In the genomic region with DNA sequence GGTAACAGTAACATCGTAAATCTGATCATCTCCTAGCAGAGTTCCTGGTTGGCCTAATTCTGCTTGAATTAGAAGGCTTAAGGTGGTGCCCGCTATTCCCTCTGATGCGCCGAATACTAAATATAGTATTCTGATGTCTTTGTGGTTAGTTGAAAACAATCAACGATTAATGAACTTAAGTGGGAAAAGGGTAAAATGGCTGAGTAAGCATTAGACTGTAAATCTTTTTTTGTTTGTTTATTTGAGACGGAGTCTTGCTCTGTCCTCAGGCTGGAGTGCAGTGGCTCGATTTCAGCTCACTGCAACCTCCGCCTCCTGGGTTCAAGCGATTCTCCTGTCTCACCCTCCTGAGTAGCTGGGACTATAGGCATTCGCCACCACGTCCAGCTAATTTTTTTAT, we compare ENCODE assay signal across 19 cellular contexts. TPM values are rescaled to one million over a fixed set of nuclear protein-coding genes. Genes with fewer than 3 reads are reported as not detected.
A peak's percentile ranks its signal among the peaks of the same experiment; 100 is the strongest.
DNase-seq lines count a peak whose midpoint lies in the region; ATAC-seq, FAIRE-seq and TF ChIP-seq lines count a peak whose summit lies in the region.
"Had no signal": no experiment of that assay in that cellular context is flagged by ENCODE, and none has a peak within 500 bp of the region (broad histone marks: within the 10 kb centered on the region; RNA-seq: fewer than 3 reads in every experiment).

No MANE protein-coding gene starts in this region.

- no peak overlapping the region for H2AK5ac ChIP-seq in IMR-90 (ENCODE audit: low read depth, low read length)

- H4K91ac ChIP-seq in IMR-90 (ENCODE audit: insufficient read depth, low read depth, low read length), result no peak overlapping the region

- no peak overlapping the region for H2BK20ac ChIP-seq in IMR-90 (ENCODE audit: low read depth, low read length)

- H2BK120ac ChIP-seq in IMR-90 (ENCODE audit: low read depth, low read length), result no peak overlapping the region

- TF ChIP-seq EP300 in A549 (IDR thresholded peaks at IDR 0.05), result no peak

- no peaks in the 10 kb centered on the region for H3K36me3 ChIP-seq in IMR-90 (ENCODE audit: control insufficient read depth, insufficient read depth, low read length)

- H3K27ac ChIP-seq in A549, result no peak overlapping the region
- H3K27ac ChIP-seq in IMR-90 (ENCODE audit: insufficient read depth, low read length), result no peak overlapping the region
- H3K27ac ChIP-seq: BLaER1 treated with 17β-estradiol and CSF1 and Interleukin-3, amounts not matched to agents 10 nM and 100 nM; C4-2B had no signal

- intact Hi-C loops in IMR-90 (cut with micrococcal nuclease), result no loop called here

- WGBS in A549 (ENCODE audit: missing lambda C conversion rate), result 84% methylated on average over 11 of the region's 11 CpGs
- WGBS in IMR-90 (ENCODE audit: extremely low coverage in 2 of 2, insufficient read length in 1 of 2), 2 experiments, result 78% methylated on average over 5 of the region's 11 CpGs; no CpG with 5 or more reads in 1 of the 2 experiments

- H4K20me1 ChIP-seq in IMR-90 (ENCODE audit: insufficient read depth, low read length), result no peaks in the 10 kb centered on the region
- H4K20me1 ChIP-seq: BLaER1 treated with 17β-estradiol and CSF1 and Interleukin-3, amounts not matched to agents 10 nM and 100 nM had no signal

- no peak for ATAC-seq in A549
- ATAC-seq in IMR-90 (ENCODE audit: low read depth), result no peak
- ATAC-seq in HG02973 (IDR thresholded peaks at IDR 0.05; ENCODE audit: unreplicated experiment), result no peak
- ATAC-seq: CD8-positive, alpha-beta T cell had no signal

- H3K18ac ChIP-seq in IMR-90 (ENCODE audit: low read depth, low read length), result no peak overlapping the region

- no peaks in the 10 kb centered on the region for H3K4me1 ChIP-seq in A549
- H3K4me1 ChIP-seq in IMR-90 (ENCODE audit: control insufficient read depth, insufficient read depth, low read length), result no peaks in the 10 kb centered on the region
- H3K4me1 ChIP-seq: Caco-2 had no signal

- TF ChIP-seq POLR2A in A549 (IDR thresholded peaks at IDR 0.05; ENCODE audit: low read length), result no peak
- TF ChIP-seq POLR2A in IMR-90 (IDR thresholded peaks at IDR 0.05; ENCODE audit: low read depth, low read length), result no peak

- no peak overlapping the region for H3K4ac ChIP-seq in IMR-90 (ENCODE audit: low read depth, low read length)

- no peak overlapping the region for H2AFZ ChIP-seq in IMR-90 (replicated peaks; ENCODE audit: low read length, poor library complexity)

- CTCF ChIA-PET in A549 (lab: Yijun Ruan, JAX), result no interaction called here
- CTCF ChIA-PET in IMR-90 (lab: Yijun Ruan, JAX), result no interaction called here

- no peak for TF ChIP-seq CTCF in A549 (IDR thresholded peaks at IDR 0.05)
- no peak for TF ChIP-seq CTCF in IMR-90 (conservative IDR thresholded peaks at IDR 0.05; ENCODE audit: low read depth, low read length)

- POLR2A ChIA-PET in A549 (lab: Yijun Ruan, JAX), result no interaction called here
- POLR2A ChIA-PET in IMR-90 (lab: Charles Lee; ENCODE audit: unreplicated experiment), result no interaction called here

- H3K79me1 ChIP-seq in IMR-90 (ENCODE audit: low read depth in 1 of 2, low read length in 2 of 2), result peaks cover 3 to 11% of the 10 kb centered on the region in 2 experiments; a peak in 3 of 4 replicates

- no peak for DNase-seq in A549 (ENCODE audit: low read depth in 1 of 2, low spot score in 1 of 2)
- DNase-seq in IMR-90, result no peak
- DNase-seq in stimulated activated CD4-positive, alpha-beta T cell treated with anti-CD3 and anti-CD28 coated beads, Interleukin-4, amount 100 ng/mL, for 4 hours, result no peak
- DNase-seq: 8988T; AML-193; Caco-2; Calu3; CD4-positive, alpha-beta T cell; CD8-positive, alpha-beta T cell; DMS79 treated with DMSO at 0.1 percent for 48 hours; GF-D8 had no signal

- H3K27me3 ChIP-seq in IMR-90 (ENCODE audit: control insufficient read depth, insufficient read depth, low read length), result no peaks in the 10 kb centered on the region
- H3K27me3 ChIP-seq: BLaER1 treated with 17β-estradiol and CSF1 and Interleukin-3, amounts not matched to agents 10 nM and 100 nM had no signal

- no peak overlapping the region for H3K14ac ChIP-seq in IMR-90 (replicated peaks; ENCODE audit: low read depth, low read length)

- no peak overlapping the region for H4K5ac ChIP-seq in IMR-90 (ENCODE audit: low read depth, low read length)

- no peak overlapping the region for H4K8ac ChIP-seq in IMR-90 (ENCODE audit: low read depth in 2 of 2, low read length in 2 of 2)

- no peak overlapping the region for H3K23ac ChIP-seq in IMR-90 (ENCODE audit: low read depth, low read length)

- FAIRE-seq in A549 (lab: Jason Lieb, UNC), result no peak
- FAIRE-seq: A204.1, D721Med, G401.6, GM12891, GM19239 had no signal

- H2BK15ac ChIP-seq in IMR-90 (ENCODE audit: low read depth, low read length), result no peak overlapping the region

- in situ Hi-C loops in IMR-90 (cut with MboI; ENCODE audit: low sequenced_read_pairs), result no loop called here

- TF ChIP-seq RAD21 in A549 (conservative IDR thresholded peaks at IDR 0.05 in 1 of 2, IDR thresholded peaks at IDR 0.05 in 1 of 2) (no peak), IMR-90 (IDR thresholded peaks at IDR 0.05; ENCODE audit: low read length) (no peak)

- H3K4me2 ChIP-seq in A549, result no peak overlapping the region
- H3K4me2 ChIP-seq in IMR-90 (ENCODE audit: low read depth, low read length), result no peak overlapping the region
- H3K4me2 ChIP-seq: BLaER1 treated with 17β-estradiol and CSF1 and Interleukin-3, amounts not matched to agents 10 nM and 100 nM had no signal

- no TSS peak for BruUV-seq in IMR-90 (replicated peaks; lab: Mats Ljungman, UMichigan)

- H3K4me3 ChIP-seq in A549, result no peak overlapping the region
- H3K4me3 ChIP-seq in IMR-90 (ENCODE audit: insufficient read depth, low read depth, low read length), result no peak overlapping the region
- H3K4me3 ChIP-seq: BLaER1 treated with 17β-estradiol and CSF1 and Interleukin-3, amounts not matched to agents 10 nM and 100 nM had no signal

- H3K9ac ChIP-seq in IMR-90 (ENCODE audit: low read depth, low read length), result no peak overlapping the region
- H3K9ac ChIP-seq: BLaER1 treated with 17β-estradiol and CSF1 and Interleukin-3, amounts not matched to agents 10 nM and 100 nM had no signal

- no peaks in the 10 kb centered on the region for H3K9me1 ChIP-seq in IMR-90 (ENCODE audit: insufficient read depth, low read length)

- H2AK9ac ChIP-seq in IMR-90 (replicated peaks; ENCODE audit: low read depth, low read length, poor library complexity), result no peak overlapping the region

- H3K56ac ChIP-seq in IMR-90 (ENCODE audit: extremely low read depth, insufficient read depth, low read length), result no peak overlapping the region

- dilution Hi-C loops in IMR-90 (cut with HindIII; ENCODE audit: low sequenced_read_pairs, unreplicated experiment), result no loop called here

- no peak overlapping the region for H2BK5ac ChIP-seq in IMR-90 (ENCODE audit: low read depth, low read length, poor library complexity, severe bottlenecking)

- H3K9me3 ChIP-seq in A549, result peaks cover 51% of the 10 kb centered on the region
- peaks cover 15% of the 10 kb centered on the region for H3K9me3 ChIP-seq in IMR-90 (ENCODE audit: control insufficient read depth, insufficient read depth, low read length)
- H3K9me3 ChIP-seq: Caco-2 had no signal

TF ChIP-seq in A549, 52 proteins besides CTCF, POLR2A, EP300 and RAD21:
- TF ChIP-seq MAFK (IDR thresholded peaks at IDR 0.05; ENCODE audit: partially characterized antibody), result peak; percentile 76
- no peak for TF ChIP-seq MYC (IDR thresholded peaks at IDR 0.05; ENCODE audit: borderline replicate concordance, low read length)

TF ChIP-seq in IMR-90, 13 proteins besides CTCF, POLR2A, EP300 and RAD21 (continues in another document):
- TF ChIP-seq NFE2L2 (IDR thresholded peaks at IDR 0.05; ENCODE audit: low read depth, low read length) (no peak), CEBPB (IDR thresholded peaks at IDR 0.05; ENCODE audit: low read depth, low read length) (no peak)
- TF ChIP-seq, protein P1, sequence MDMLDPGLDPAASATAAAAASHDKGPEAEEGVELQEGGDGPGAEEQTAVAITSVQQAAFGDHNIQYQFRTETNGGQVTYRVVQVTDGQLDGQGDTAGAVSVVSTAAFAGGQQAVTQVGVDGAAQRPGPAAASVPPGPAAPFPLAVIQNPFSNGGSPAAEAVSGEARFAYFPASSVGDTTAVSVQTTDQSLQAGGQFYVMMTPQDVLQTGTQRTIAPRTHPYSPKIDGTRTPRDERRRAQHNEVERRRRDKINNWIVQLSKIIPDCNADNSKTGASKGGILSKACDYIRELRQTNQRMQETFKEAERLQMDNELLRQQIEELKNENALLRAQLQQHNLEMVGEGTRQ (IDR thresholded peaks at IDR 0.05; ENCODE audit: low read depth, low read length), result no peak

RNA-seq across cellular contexts. Expression of gene OR2C1, which starts 13.4 kb away (rescaled TPM):
- polyA plus RNA-seq in A549 (2011; rRNA removed) (not detected in 2 replicates), A549 (2017; fragmentation: RNase III; extraction: RNeasy Plus Mini Kit Qiagen cat#74134 plus additional on column Dnase treatment) (not detected in 3 replicates), IMR-90 (2012; rRNA removed) (0.05 TPM in 1 of 2 replicates, not detected in the other)
- polyA plus RNA-seq in A549 (2012; cell fraction: cytosol; rRNA removed), result not detected in 2 replicates
- polyA plus RNA-seq in A549 (2012; cell fraction: nucleus; rRNA removed), result 0.06 TPM in 1 of 2 replicates, not detected in the other
- not detected in 2 replicates for polyA minus RNA-seq in A549 (2011; rRNA and poly(A)+ RNA removed)
- total RNA-seq in IMR-90 (2012; rRNA removed), result under 0.01 TPM in 1 of 2 replicates, not detected in the other
- 0.05 TPM in 1 of 2 replicates, not detected in the other for polyA plus RNA-seq in IMR-90 (2012; cell fraction: cytosol; rRNA removed)
- polyA plus RNA-seq in IMR-90 (2012; cell fraction: nucleus; rRNA removed; ENCODE audit: low replicate concordance), result 0.05 TPM in 2 replicates
- total RNA-seq: Caco-2; Calu3; CD4-positive, alpha-beta T cell; CD8-positive, alpha-beta T cell had no signal

RNA-seq across cellular contexts. Expression of gene ZSCAN32, which starts 31.7 kb away (rescaled TPM):
- 29.4 and 33.0 TPM in 2 replicates for polyA plus RNA-seq in A549 (2011; rRNA removed)
- 11.2 and 14.2 TPM in 2 replicates for polyA plus RNA-seq in A549 (2012; cell fraction: cytosol; rRNA removed)
- 9.6 and 11.8 TPM in 2 replicates for polyA plus RNA-seq in A549 (2012; cell fraction: nucleus; rRNA removed)
- polyA plus RNA-seq in A549 (2017; fragmentation: RNase III; extraction: RNeasy Plus Mini Kit Qiagen cat#74134 plus additional on column Dnase treatment), result 11.4 to 13.6 TPM (median 12.4 TPM) in 3 replicates
- polyA minus RNA-seq in A549 (2011; rRNA and poly(A)+ RNA removed), result 17.7 and 18.3 TPM in 2 replicates
- total RNA-seq in IMR-90 (2012; rRNA removed), result 10.0 and 16.5 TPM in 2 replicates
- polyA plus RNA-seq in IMR-90 (2012; rRNA removed), result 10.3 and 13.0 TPM in 2 replicates
- 4.4 and 6.0 TPM in 2 replicates for polyA plus RNA-seq in IMR-90 (2012; cell fraction: cytosol; rRNA removed)
- 8.0 and 18.2 TPM in 2 replicates for polyA plus RNA-seq in IMR-90 (2012; cell fraction: nucleus; rRNA removed; ENCODE audit: low replicate concordance)

RNA-seq across cellular contexts. Expression of gene ZNF174, which starts 31.9 kb away (rescaled TPM):
- 15.8 and 16.4 TPM in 2 replicates for polyA plus RNA-seq in A549 (2011; rRNA removed)
- polyA plus RNA-seq in A549 (2012; cell fraction: cytosol; rRNA removed), result 10.6 and 12.8 TPM in 2 replicates
- 9.0 and 10.7 TPM in 2 replicates for polyA plus RNA-seq in A549 (2012; cell fraction: nucleus; rRNA removed)
- polyA plus RNA-seq in A549 (2017; fragmentation: RNase III; extraction: RNeasy Plus Mini Kit Qiagen cat#74134 plus additional on column Dnase treatment), result 9.1 to 10.4 TPM (median 9.5 TPM) in 3 replicates
- 9.8 and 11.7 TPM in 2 replicates for polyA minus RNA-seq in A549 (2011; rRNA and poly(A)+ RNA removed)
- 5.3 and 7.2 TPM in 2 replicates for total RNA-seq in IMR-90 (2012; rRNA removed)
- polyA plus RNA-seq in IMR-90 (2012; rRNA removed), result 9.4 and 10.6 TPM in 2 replicates
- 6.6 and 9.8 TPM in 2 replicates for polyA plus RNA-seq in IMR-90 (2012; cell fraction: cytosol; rRNA removed)
- 5.1 and 8.9 TPM in 2 replicates for polyA plus RNA-seq in IMR-90 (2012; cell fraction: nucleus; rRNA removed; ENCODE audit: low replicate concordance)
